In the genomic region with DNA sequence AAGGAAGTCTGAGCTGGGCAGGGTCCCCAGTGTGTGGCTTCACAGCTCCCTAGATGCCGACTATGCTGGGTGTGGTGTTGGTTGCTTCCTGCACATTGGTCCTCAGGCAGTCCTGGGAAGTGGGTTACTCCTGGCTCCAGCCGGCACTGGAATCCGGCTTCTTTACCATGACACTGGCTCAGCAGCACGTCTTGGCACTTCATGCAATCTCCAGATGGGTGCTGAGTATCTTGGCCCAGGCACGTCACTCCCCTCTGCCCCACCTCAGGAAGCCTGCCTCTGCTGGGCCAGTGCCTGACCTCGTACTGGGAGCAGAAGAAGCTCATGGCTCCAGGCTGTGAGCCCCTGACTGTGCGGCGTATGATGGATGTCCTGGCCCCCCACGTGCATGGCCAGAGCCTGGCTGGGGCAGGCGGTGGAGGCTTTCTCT, we compare ENCODE assay signal across 1 cellular context.
TF ChIP-seq lines count a peak whose summit lies in the region.

No MANE protein-coding gene starts in this region.

TF ChIP-seq in K562, 482 proteins besides CTCF, POLR2A, EP300 and RAD21:
- TF ChIP-seq POLR2G (IDR thresholded peaks at IDR 0.05; ENCODE audit: low read depth, low read length) (peak; percentile 59), ARID2 (IDR thresholded peaks at IDR 0.05) (no peak)
